In genomic region chr5:6717247-6717646, GRCh38 we compare ENCODE assay signal across 14 cellular contexts. TPM values are rescaled to one million over a fixed set of nuclear protein-coding genes. Genes with fewer than 3 reads are reported as not detected.
DNase-seq lines count a peak whose midpoint lies in the region; ATAC-seq and TF ChIP-seq lines count a peak whose summit lies in the region.
"Had no signal": no experiment of that assay in that cellular context is flagged by ENCODE, and none has a peak within 500 bp of the region (broad histone marks: within the 10 kb centered on the region; RNA-seq: fewer than 3 reads in every experiment).

No MANE protein-coding gene starts in this region.

- H3K9me3 ChIP-seq in OCI-LY7 (ENCODE audit: low read length), result no peaks in the 10 kb centered on the region
- H3K9me3 ChIP-seq in Caco-2, result no peaks in the 10 kb centered on the region
- H3K9me3 ChIP-seq: upper lobe of right lung had no signal

- POLR2A ChIA-PET in OCI-LY7 (lab: Charles Lee), result interaction anchor here (0.6 to 1.8 kb wide), 4 partner anchors 12 to 89 kb away, joined by 3 to 5 read pairs (median 4); no protein-coding TSS in a partner anchor
- POLR2A ChIA-PET in Caco-2 (lab: Charles Lee), result no interaction called here

- no peak for ATAC-seq in effector memory CD8-positive, alpha-beta T cell (replicated peaks)
- no peak for ATAC-seq in sciatic nerve
- no peak for ATAC-seq in GM21619 (IDR thresholded peaks at IDR 0.05; ENCODE audit: unreplicated experiment)
- no peak for ATAC-seq in GM18511 (IDR thresholded peaks at IDR 0.05; ENCODE audit: unreplicated experiment)
- ATAC-seq: activated naive CD4-positive, alpha-beta T cell treated with anti-CD3 and anti-CD28 coated beads, Interleukin-2, amount 50 U/mL, for 72 hours; foreskin keratinocyte; upper lobe of right lung had no signal

- no TSS peak for BruUV-seq in OCI-LY7 (replicated peaks; lab: Mats Ljungman, UMichigan)
- BruUV-seq in Caco-2 (replicated peaks; lab: Mats Ljungman, UMichigan), result no TSS peak

- DNase-seq in activated CD4-positive, alpha-beta T cell treated with anti-CD3 and anti-CD28 coated beads, Interleukin-2, amount 10 ng/mL, durations not matched to agents 24 days and 14 days, result no peak
- DNase-seq in activated CD4-positive, alpha-beta T cell treated with anti-CD3 and anti-CD28 coated beads, Interleukin-2, amount 50 U/mL, for 1 hour, result no peak
- DNase-seq in OCI-LY7 (ENCODE audit: low spot score) (no peak), sciatic nerve (ENCODE audit: low spot score) (peak; percentile 17), Caco-2 (no peak)
- no peak for DNase-seq in effector memory CD8-positive, alpha-beta T cell
- DNase-seq: activated CD4-positive, alpha-beta T cell treated with anti-CD3 and anti-CD28 coated beads for 4 hours; foreskin keratinocyte; NCI-H187 treated with DMSO at 0.1 percent for 48 hours had no signal

- no peaks in the 10 kb centered on the region for H3K9me2 ChIP-seq in OCI-LY7 (ENCODE audit: insufficient read depth, low read length)

- H3K36me3 ChIP-seq in OCI-LY7 (ENCODE audit: insufficient read depth, low read length) (peaks cover 41% of the 10 kb centered on the region), Caco-2 (ENCODE audit: control insufficient read depth, insufficient read depth, low read length) (peaks cover 3% of the 10 kb centered on the region; the same call in 1 of the 2 replicates)
- H3K36me3 ChIP-seq: neural progenitor cell, upper lobe of right lung had no signal

- H3K4me3 ChIP-seq in OCI-LY7 (ENCODE audit: low read depth, low read length, poor library complexity, severe bottlenecking), result peak overlapping the region; percentile 79
- no peak overlapping the region for H3K4me3 ChIP-seq in Caco-2 (ENCODE audit: low read depth, low read length)
- H3K4me3 ChIP-seq: neural progenitor cell, upper lobe of right lung had no signal

- H3K27ac Mint-ChIP-seq in activated CD4-positive, alpha-beta T cell treated with anti-CD3 and anti-CD28 coated beads, Interleukin-2, amount 10 ng/mL, durations not matched to agents 24 days and 14 days, result peak overlapping the region; percentile 12
- peak overlapping the region; percentile 74 to 89 for H3K27ac Mint-ChIP-seq in effector memory CD8-positive, alpha-beta T cell
- H3K27ac Mint-ChIP-seq in Caco-2 (ENCODE audit: unreplicated experiment), result no peak overlapping the region
- H3K27ac Mint-ChIP-seq: neural progenitor cell had no signal

- no peaks in the 10 kb centered on the region for H3K9me3 Mint-ChIP-seq in activated CD4-positive, alpha-beta T cell treated with anti-CD3 and anti-CD28 coated beads, Interleukin-2, amount 10 ng/mL, durations not matched to agents 24 days and 14 days
- no peaks in the 10 kb centered on the region for H3K9me3 Mint-ChIP-seq in effector memory CD8-positive, alpha-beta T cell
- no peaks in the 10 kb centered on the region for H3K9me3 Mint-ChIP-seq in Caco-2 (ENCODE audit: unreplicated experiment)
- H3K9me3 Mint-ChIP-seq: activated naive CD4-positive, alpha-beta T cell treated with anti-CD3 and anti-CD28 coated beads, Interleukin-2, amount 50 U/mL, for 72 hours; neural progenitor cell had no signal

- no peak for TF ChIP-seq CTCF in OCI-LY7 (conservative IDR thresholded peaks at IDR 0.05; ENCODE audit: low read length)
- TF ChIP-seq CTCF in Caco-2 (IDR thresholded peaks at IDR 0.05; ENCODE audit: insufficient read depth in 1 of 2, low read depth in 1 of 2, low read length in 1 of 2, severe bottlenecking in 1 of 2, unreplicated experiment in 1 of 2), result no peak

- no peak overlapping the region for H3K27ac ChIP-seq in OCI-LY7 (ENCODE audit: low read depth, low read length, poor library complexity, severe bottlenecking)
- H3K27ac ChIP-seq: foreskin keratinocyte, neural progenitor cell, upper lobe of right lung had no signal

- peak overlapping the region; percentile 91 for H3K4me3 Mint-ChIP-seq in activated CD4-positive, alpha-beta T cell treated with anti-CD3 and anti-CD28 coated beads, Interleukin-2, amount 10 ng/mL, durations not matched to agents 24 days and 14 days
- H3K4me3 Mint-ChIP-seq in effector memory CD8-positive, alpha-beta T cell, result peak overlapping the region; percentile 80 to 85
- H3K4me3 Mint-ChIP-seq in Caco-2 (ENCODE audit: unreplicated experiment), result no peak overlapping the region

- peaks cover 77% of the 10 kb centered on the region for H3K79me2 ChIP-seq in OCI-LY7 (ENCODE audit: insufficient read depth, low read depth, low read length)

- H3K27me3 ChIP-seq in Caco-2 (replicated peaks; ENCODE audit: control insufficient read depth, insufficient read depth, low read length), result no peaks in the 10 kb centered on the region
- H3K27me3 ChIP-seq: foreskin keratinocyte, neural progenitor cell, upper lobe of right lung had no signal

- CTCF ChIA-PET in OCI-LY7 (lab: Charles Lee; ENCODE audit: unreplicated experiment) (no interaction called here), Caco-2 (lab: Charles Lee) (no interaction called here)

- no peaks in the 10 kb centered on the region for H3K27me3 Mint-ChIP-seq in activated CD4-positive, alpha-beta T cell treated with anti-CD3 and anti-CD28 coated beads, Interleukin-2, amount 10 ng/mL, durations not matched to agents 24 days and 14 days
- no peaks in the 10 kb centered on the region for H3K27me3 Mint-ChIP-seq in effector memory CD8-positive, alpha-beta T cell
- no peaks in the 10 kb centered on the region for H3K27me3 Mint-ChIP-seq in Caco-2 (ENCODE audit: insufficient read depth, unreplicated experiment)

- H3K36me3 Mint-ChIP-seq in activated CD4-positive, alpha-beta T cell treated with anti-CD3 and anti-CD28 coated beads, Interleukin-2, amount 10 ng/mL, durations not matched to agents 24 days and 14 days (ENCODE audit: low read depth), result peaks cover 32% of the 10 kb centered on the region
- H3K36me3 Mint-ChIP-seq in effector memory CD8-positive, alpha-beta T cell (ENCODE audit: insufficient read depth), result peaks cover 22% of the 10 kb centered on the region
- H3K36me3 Mint-ChIP-seq in Caco-2 (ENCODE audit: insufficient read depth, unreplicated experiment), result peaks cover 24% of the 10 kb centered on the region

- intact Hi-C loops in activated CD4-positive, alpha-beta T cell treated with anti-CD3 and anti-CD28 coated beads, Interleukin-2, amount 10 ng/mL, durations not matched to agents 24 days and 14 days (cut with micrococcal nuclease), result loop anchor here (10.0 kb wide), 1 partner anchor 1222 kb away; no protein-coding TSS in a partner anchor
- intact Hi-C loops in OCI-LY7 (cut with micrococcal nuclease; ENCODE audit: unreplicated experiment), result no loop called here
- intact Hi-C loops in sciatic nerve (cut with DNase I), result loop anchor here (10.0 kb wide), 1 partner anchor 82 kb away; the partner anchor contains the start of genes NSUN2 and SRD5A1
- intact Hi-C loops in Caco-2 (cut with micrococcal nuclease; ENCODE audit: unreplicated experiment), result no loop called here

- peaks cover 61% of the 10 kb centered on the region for H3K4me1 Mint-ChIP-seq in activated CD4-positive, alpha-beta T cell treated with anti-CD3 and anti-CD28 coated beads, Interleukin-2, amount 10 ng/mL, durations not matched to agents 24 days and 14 days
- H3K4me1 Mint-ChIP-seq in effector memory CD8-positive, alpha-beta T cell (ENCODE audit: low read depth in 2 of 2), result peaks cover 57 to 66% of the 10 kb centered on the region in 2 donors
- H3K4me1 Mint-ChIP-seq in Caco-2 (ENCODE audit: low read depth, unreplicated experiment), result peaks cover 18% of the 10 kb centered on the region

- H3K4me2 ChIP-seq in OCI-LY7 (ENCODE audit: low read length), result peak overlapping the region; percentile 97

- H2AFZ ChIP-seq in OCI-LY7 (ENCODE audit: low read length), result no peak overlapping the region
- H2AFZ ChIP-seq: neural progenitor cell had no signal

- H3K4me1 ChIP-seq in OCI-LY7 (ENCODE audit: insufficient read depth, low read length, poor library complexity, severe bottlenecking) (peaks cover 72% of the 10 kb centered on the region), Caco-2 (peaks cover 16% of the 10 kb centered on the region)

- peaks cover 62% of the 10 kb centered on the region for H4K20me1 ChIP-seq in OCI-LY7 (ENCODE audit: insufficient read depth, low read length)

RNA-seq across cellular contexts. Expression of gene TENT4A, which starts 4.0 kb away (rescaled TPM):
- 38.8 and 43.4 TPM in 2 replicates for total RNA-seq in activated CD4-positive, alpha-beta T cell treated with anti-CD3 and anti-CD28 coated beads, Interleukin-2, amount 10 ng/mL, durations not matched to agents 24 days and 14 days
- 39.0 and 41.1 TPM in 2 replicates for total RNA-seq in OCI-LY7 (2014; rRNA removed; shearing (Covaris generic))
- 46.1 and 53.5 TPM in 2 replicates for total RNA-seq in OCI-LY7 (2022)
- total RNA-seq in sciatic nerve, result 28.6 TPM
- total RNA-seq in Caco-2 (2022), result 32.3 and 36.7 TPM in 2 replicates

Comparison
In these comparisons a context has a peak if more than half of its experiments do, and no peak if none do; other contexts are left out.
1. intact Hi-C loops: an anchor here in activated CD4-positive, alpha-beta T cell treated with anti-CD3 and anti-CD28 coated beads, Interleukin-2, amount 10 ng/mL, durations not matched to agents 24 days and 14 days (10.0 kb wide) and sciatic nerve (10.0 kb wide); none called in OCI-LY7 and Caco-2.